16 cellular contexts compared by ENCODE assay signal in genomic region chrX:122218666-122219065, GRCh38.
DNase-seq lines count a peak whose midpoint lies in the region; ATAC-seq and TF ChIP-seq lines count a peak whose summit lies in the region.
"Had no signal": no experiment of that assay in that cellular context is flagged by ENCODE, and none has a peak within 500 bp of the region (broad histone marks: within the 10 kb centered on the region; RNA-seq: fewer than 3 reads in every experiment).

No MANE protein-coding gene starts in this region.

- H3K4me3 ChIP-seq in PC-3 (ENCODE audit: low read length): no peak overlapping the region
- H3K4me3 ChIP-seq in mammary epithelial cell (replicated peaks in 1 of 3; ENCODE audit: insufficient read depth in 1 of 3, low read depth in 2 of 3, low read length in 3 of 3): peak overlapping the region in 1 of 3 experiments; percentile 31
- no peak overlapping the region for H3K4me3 ChIP-seq in neural progenitor cell
- H3K4me3 ChIP-seq in CD4-positive, alpha-beta memory T cell (ENCODE audit: low read length in 2 of 2): no peak overlapping the region

- intact Hi-C loops in PC-3 (cut with micrococcal nuclease) (no loop called here), mammary epithelial cell (cut with micrococcal nuclease) (no loop called here)
- intact Hi-C loops in CD4-positive, alpha-beta memory T cell (cut with micrococcal nuclease): no loop called here

- H3K9me3 ChIP-seq in PC-3 (ENCODE audit: low read length): no peaks in the 10 kb centered on the region
- no peaks in the 10 kb centered on the region for H3K9me3 ChIP-seq in mammary epithelial cell (replicated peaks; ENCODE audit: insufficient read depth, low read length)
- H3K9me3 ChIP-seq in neural progenitor cell (ENCODE audit: low read depth): no peaks in the 10 kb centered on the region
- no peaks in the 10 kb centered on the region for H3K9me3 ChIP-seq in T-helper 17 cell (ENCODE audit: control insufficient read depth, low read length, poor library complexity, severe bottlenecking)
- no peaks in the 10 kb centered on the region for H3K9me3 ChIP-seq in CD4-positive, alpha-beta memory T cell (ENCODE audit: control insufficient read depth in 1 of 2, low read length in 2 of 2)
- H3K9me3 ChIP-seq: BE2C, Caco-2 had no signal

- H3F3A ChIP-seq in PC-3 (ENCODE audit: low read length, unreplicated experiment) (no peaks in the 10 kb centered on the region), neural progenitor cell (ENCODE audit: low read depth) (peaks cover 39% of the 10 kb centered on the region)

- peaks cover 20% of the 10 kb centered on the region for H3K4me1 Mint-ChIP-seq in neural progenitor cell
- no peaks in the 10 kb centered on the region for H3K4me1 Mint-ChIP-seq in T-helper 17 cell
- H3K4me1 Mint-ChIP-seq in CD4-positive, alpha-beta memory T cell: no peaks in the 10 kb centered on the region

- H3K4me1 ChIP-seq in PC-3 (ENCODE audit: insufficient read depth, low read length): no peaks in the 10 kb centered on the region
- peaks cover 14% of the 10 kb centered on the region for H3K4me1 ChIP-seq in mammary epithelial cell (ENCODE audit: insufficient read depth, low read length)
- peaks cover 36% of the 10 kb centered on the region for H3K4me1 ChIP-seq in neural progenitor cell
- H3K4me1 ChIP-seq in CD4-positive, alpha-beta memory T cell (ENCODE audit: insufficient read depth, low read length): no peaks in the 10 kb centered on the region
- H3K4me1 ChIP-seq: BE2C, Caco-2 had no signal

- H3K9ac ChIP-seq in PC-3 (ENCODE audit: low read length) (no peak overlapping the region), mammary epithelial cell (ENCODE audit: insufficient read depth, low read length) (no peak overlapping the region), neural progenitor cell (no peak overlapping the region)

- in situ Hi-C loops in mammary epithelial cell (cut with MboI; ENCODE audit: low sequenced_read_pairs in 2 of 2): no loop called here

- H3K4me2 ChIP-seq in PC-3 (ENCODE audit: low read length) (no peak overlapping the region), mammary epithelial cell (ENCODE audit: insufficient read depth, low read depth, low read length) (peak overlapping the region; percentile 74), neural progenitor cell (no peak overlapping the region)

- H3K79me2 ChIP-seq in PC-3 (ENCODE audit: low read length) (no peaks in the 10 kb centered on the region), mammary epithelial cell (ENCODE audit: insufficient read depth, low read length) (no peaks in the 10 kb centered on the region), neural progenitor cell (ENCODE audit: low read depth) (peaks cover 68% of the 10 kb centered on the region)

- H3K27ac Mint-ChIP-seq in neural progenitor cell (no peak overlapping the region), T-helper 17 cell (no peak overlapping the region)
- no peak overlapping the region for H3K27ac Mint-ChIP-seq in CD4-positive, alpha-beta memory T cell
- H3K27ac Mint-ChIP-seq: CD4-positive, CD25-positive, alpha-beta regulatory T cell; HFFc6 had no signal

- no peak for TF ChIP-seq CTCF in PC-3 (conservative IDR thresholded peaks at IDR 0.05; ENCODE audit: low read depth, low read length)
- TF ChIP-seq CTCF in mammary epithelial cell (conservative IDR thresholded peaks at IDR 0.05 in 1 of 2, IDR thresholded peaks at IDR 0.05 in 1 of 2; ENCODE audit: extremely low read depth in 1 of 2, insufficient read depth in 1 of 2, low read depth in 1 of 2, low read length in 2 of 2): no peak
- no peak for TF ChIP-seq CTCF in neural progenitor cell (IDR thresholded peaks at IDR 0.05)

- POLR2A ChIA-PET in PC-3 (lab: Charles Lee; ENCODE audit: unreplicated experiment): no interaction called here
- POLR2A ChIA-PET in CD4-positive, alpha-beta memory T cell (lab: Charles Lee; ENCODE audit: partially characterized antibody): no interaction called here

- 31% methylated on average over 4 of the region's 4 CpGs for WGBS in mammary epithelial cell (ENCODE audit: low coverage, missing lambda C conversion rate)

- no peak overlapping the region for H2AFZ ChIP-seq in PC-3 (ENCODE audit: low read length)
- no peak overlapping the region for H2AFZ ChIP-seq in mammary epithelial cell (ENCODE audit: low read depth, low read length)
- no peak overlapping the region for H2AFZ ChIP-seq in neural progenitor cell (replicated peaks)

- no peaks in the 10 kb centered on the region for H3K9me2 ChIP-seq in PC-3 (replicated peaks; ENCODE audit: low read length)

- H4K20me1 ChIP-seq in PC-3 (ENCODE audit: low read length) (no peaks in the 10 kb centered on the region), mammary epithelial cell (ENCODE audit: insufficient read depth, low read length) (no peaks in the 10 kb centered on the region), neural progenitor cell (ENCODE audit: low read depth) (no peaks in the 10 kb centered on the region)

- DNase-seq in PC-3 (peak; percentile 12), mammary epithelial cell (peak; percentile 57), epithelial cell of prostate (ENCODE audit: low read depth, low spot score) (peak; percentile 14), neural progenitor cell (ENCODE audit: low spot score) (no peak), NCI-H128 (lab: John Stamatoyannopoulos, UW; ENCODE audit: unreplicated experiment) (no peak), T-helper 17 cell (no peak)
- no peak for DNase-seq in CD4-positive, alpha-beta memory T cell
- DNase-seq: ACHN; BE2C; C1 segment of cervical spinal cord; Caco-2; CD4-positive, CD25-positive, alpha-beta regulatory T cell; GDM1; HFFc6 had no signal

- CTCF ChIA-PET in PC-3 (lab: Charles Lee) (no interaction called here), mammary epithelial cell (lab: Charles Lee; ENCODE audit: low non-redundant PET) (no interaction called here)
- CTCF ChIA-PET in CD4-positive, alpha-beta memory T cell (lab: Charles Lee; ENCODE audit: partially characterized antibody): no interaction called here

- H3K27ac ChIP-seq in PC-3 (ENCODE audit: low read length) (no peak overlapping the region), mammary epithelial cell (ENCODE audit: insufficient read depth, low read depth, low read length) (peak overlapping the region; percentile 55), epithelial cell of prostate (peak overlapping the region; percentile 59), neural progenitor cell (peak overlapping the region; percentile 96)
- H3K27ac ChIP-seq in CD4-positive, alpha-beta memory T cell (ENCODE audit: low read depth, low read length): no peak overlapping the region
- H3K27ac ChIP-seq: HL-60 had no signal

- H3K36me3 Mint-ChIP-seq in neural progenitor cell (no peaks in the 10 kb centered on the region), T-helper 17 cell (ENCODE audit: low read depth) (no peaks in the 10 kb centered on the region)
- H3K36me3 Mint-ChIP-seq in CD4-positive, alpha-beta memory T cell: no peaks in the 10 kb centered on the region
- H3K36me3 Mint-ChIP-seq: CD4-positive, CD25-positive, alpha-beta regulatory T cell had no signal

- BruUV-seq in PC-3 (replicated peaks; lab: Mats Ljungman, UMichigan) (no TSS peak), mammary epithelial cell (replicated peaks; lab: Mats Ljungman, UMichigan) (no TSS peak)

- peaks cover 18% of the 10 kb centered on the region for H3K27me3 Mint-ChIP-seq in neural progenitor cell (ENCODE audit: insufficient read depth, low read depth)
- H3K27me3 Mint-ChIP-seq in T-helper 17 cell: no peaks in the 10 kb centered on the region
- peaks cover 0 to 2% of the 10 kb centered on the region in 2 donors for H3K27me3 Mint-ChIP-seq in CD4-positive, alpha-beta memory T cell
- H3K27me3 Mint-ChIP-seq: CD4-positive, CD25-positive, alpha-beta regulatory T cell had no signal

- dilution Hi-C loops in mammary epithelial cell (cut with HindIII; ENCODE audit: low sequenced_read_pairs): no loop called here

- H3K9me3 Mint-ChIP-seq in neural progenitor cell: peaks cover 3% of the 10 kb centered on the region
- H3K9me3 Mint-ChIP-seq in CD4-positive, alpha-beta memory T cell: peaks cover 0 to 5% (median 3%) of the 10 kb centered on the region in 8 donors
- H3K9me3 Mint-ChIP-seq: HFFc6 had no signal

- no peak for ATAC-seq in PC-3
- no peak for ATAC-seq in T-helper 17 cell
- ATAC-seq: HCT116 had no signal

- H3K36me3 ChIP-seq in PC-3 (ENCODE audit: low read depth, low read length): no peaks in the 10 kb centered on the region
- no peaks in the 10 kb centered on the region for H3K36me3 ChIP-seq in mammary epithelial cell (ENCODE audit: insufficient read depth, low read length)
- peaks cover 5% of the 10 kb centered on the region for H3K36me3 ChIP-seq in neural progenitor cell
- H3K36me3 ChIP-seq in CD4-positive, alpha-beta memory T cell (ENCODE audit: insufficient read depth, low read length): no peaks in the 10 kb centered on the region
- H3K36me3 ChIP-seq: BE2C had no signal

- no peaks in the 10 kb centered on the region for H3K27me3 ChIP-seq in PC-3 (ENCODE audit: low read length)
- no peaks in the 10 kb centered on the region for H3K27me3 ChIP-seq in mammary epithelial cell (ENCODE audit: insufficient read depth, low read length)
- no peaks in the 10 kb centered on the region for H3K27me3 ChIP-seq in neural progenitor cell
- H3K27me3 ChIP-seq in CD4-positive, alpha-beta memory T cell (ENCODE audit: insufficient read depth, low read length): no peaks in the 10 kb centered on the region
- H3K27me3 ChIP-seq: BE2C had no signal

- H3K4me3 Mint-ChIP-seq in neural progenitor cell: no peak overlapping the region
- no peak overlapping the region for H3K4me3 Mint-ChIP-seq in T-helper 17 cell
- H3K4me3 Mint-ChIP-seq in CD4-positive, alpha-beta memory T cell: no peak overlapping the region
- H3K4me3 Mint-ChIP-seq: CD4-positive, CD25-positive, alpha-beta regulatory T cell; HFFc6 had no signal

Comparison
In these comparisons a context has a peak if more than half of its experiments do, and no peak if none do; other contexts are left out.
1. DNase-seq: peak in PC-3 (single experiment), mammary epithelial cell (single experiment) and epithelial cell of prostate (single experiment); none in neural progenitor cell (single experiment), NCI-H128 (single experiment), T-helper 17 cell (0 of 3) and CD4-positive, alpha-beta memory T cell (0 of 5).
2. H3K27ac ChIP-seq: peak in mammary epithelial cell (single experiment), epithelial cell of prostate (single experiment) and neural progenitor cell (single experiment); none in PC-3 (single experiment) and CD4-positive, alpha-beta memory T cell (single experiment).